Comparison of ENCODE assay signal across 8 cellular contexts in the genomic region with DNA sequence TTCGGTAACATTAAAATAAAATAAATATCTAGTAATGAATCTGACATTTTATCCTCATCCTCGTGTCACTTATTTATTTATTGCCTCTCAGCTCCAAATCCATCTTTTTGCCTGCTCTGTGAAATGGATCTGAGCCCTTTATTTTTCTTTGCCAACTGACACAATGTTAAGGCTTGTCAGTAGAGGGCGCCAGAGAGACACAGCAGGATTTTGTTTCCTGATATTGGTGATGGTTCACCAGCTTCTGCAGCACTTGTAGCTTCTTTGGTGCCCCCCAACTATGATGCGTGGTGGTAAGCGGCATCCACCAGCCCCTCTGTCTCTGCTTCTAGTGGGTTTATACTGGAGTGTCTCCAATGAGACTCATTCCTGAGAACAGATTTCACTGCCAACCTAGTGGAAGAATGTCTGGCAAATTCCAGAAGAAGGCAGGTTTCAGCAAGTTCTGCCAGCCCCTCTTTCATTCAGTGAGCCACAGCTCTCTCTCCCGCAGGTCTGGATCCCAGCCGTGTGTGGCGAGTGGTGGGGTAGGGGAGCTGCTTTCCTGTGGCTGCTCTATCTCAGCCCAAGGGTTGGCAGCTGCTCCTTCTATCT.
DNase-seq lines count a peak whose midpoint lies in the region; ATAC-seq and TF ChIP-seq lines count a peak whose summit lies in the region.

No MANE protein-coding gene starts in this region.

- no peak overlapping the region for H2AFZ ChIP-seq in SK-N-SH (ENCODE audit: low read depth)

- ATAC-seq in GM18511 (IDR thresholded peaks at IDR 0.05; ENCODE audit: unreplicated experiment) (peak; percentile 83), HG03442 (IDR thresholded peaks at IDR 0.05; ENCODE audit: unreplicated experiment) (peak; percentile 84)

- TF ChIP-seq EP300 in SK-N-SH (IDR thresholded peaks at IDR 0.05; ENCODE audit: borderline replicate concordance in 1 of 2, low read depth in 1 of 2, low read length in 1 of 2) = no peak

- H3K36me3 ChIP-seq in BE2C (no peaks in the 10 kb centered on the region), SK-N-SH (replicated peaks in 1 of 2; ENCODE audit: control insufficient read depth in 1 of 2, insufficient read depth in 2 of 2, low read length in 1 of 2) (no peaks in the 10 kb centered on the region), ascending aorta (no peaks in the 10 kb centered on the region), H7 (replicated peaks; ENCODE audit: control insufficient read depth, insufficient read depth, low read length) (no peaks in the 10 kb centered on the region)

- intact Hi-C loops in ascending aorta (cut with DNase I) = loop anchor here (10.0 kb wide), 1 partner anchor 393 kb away; no protein-coding TSS in a partner anchor

- no peaks in the 10 kb centered on the region for H3K79me2 ChIP-seq in SK-N-SH (ENCODE audit: insufficient read depth)

- H3K9me3 ChIP-seq in BE2C (no peaks in the 10 kb centered on the region), SK-N-SH (no peaks in the 10 kb centered on the region), ascending aorta (no peaks in the 10 kb centered on the region)

- H3K4me3 ChIP-seq in BE2C (ENCODE audit: low read depth, low read length) = no peak overlapping the region
- H3K4me3 ChIP-seq in SK-N-SH (ENCODE audit: low read depth in 2 of 2, low read length in 1 of 2) = peak overlapping the region in 1 of 2 experiments; percentile 32; a peak in 1 of 4 replicates
- H3K4me3 ChIP-seq in ascending aorta = no peak overlapping the region
- no peak overlapping the region for H3K4me3 ChIP-seq in H7 (ENCODE audit: insufficient read depth, low read depth, low read length)

- no peak overlapping the region for H3K4me2 ChIP-seq in SK-N-SH

- no peaks in the 10 kb centered on the region for H3F3A ChIP-seq in SK-N-SH (replicated peaks; ENCODE audit: insufficient read depth)

- DNase-seq in BE2C = peak; percentile 64
- DNase-seq in SK-N-SH = peak; percentile 28
- DNase-seq in ascending aorta (ENCODE audit: low spot score in 2 of 2) = no peak
- DNase-seq in left kidney (ENCODE audit: low read depth, low spot score) = peak; percentile 56
- DNase-seq in stimulated activated CD8-positive, alpha-beta memory T cell treated with anti-CD3 and anti-CD28 coated beads, Interleukin-4, amount 100 ng/mL, for 1 hour (ENCODE audit: low read depth in 2 of 2, low spot score in 1 of 2) = peak; percentile 1 to 11
- no peak for DNase-seq in H7

- H4K20me1 ChIP-seq in SK-N-SH (ENCODE audit: insufficient read depth) = no peaks in the 10 kb centered on the region

- H3K4me1 ChIP-seq in BE2C (no peaks in the 10 kb centered on the region), SK-N-SH (ENCODE audit: control insufficient read depth in 1 of 2, insufficient read depth in 2 of 2, low read depth in 1 of 2, low read length in 1 of 2) (no peaks in the 10 kb centered on the region), ascending aorta (no peaks in the 10 kb centered on the region)

- no peaks in the 10 kb centered on the region for H3K27me3 ChIP-seq in BE2C
- no peaks in the 10 kb centered on the region for H3K27me3 ChIP-seq in SK-N-SH (ENCODE audit: insufficient read depth)
- H3K27me3 ChIP-seq in ascending aorta = no peaks in the 10 kb centered on the region
- no peaks in the 10 kb centered on the region for H3K27me3 ChIP-seq in H7 (ENCODE audit: control insufficient read depth, insufficient read depth, low read length)

- H3K9me2 ChIP-seq in SK-N-SH = no peaks in the 10 kb centered on the region

- TF ChIP-seq CTCF in BE2C (IDR thresholded peaks at IDR 0.05; ENCODE audit: low read depth, low read length) (peak; percentile 96), SK-N-SH (IDR thresholded peaks at IDR 0.05) (peak; percentile 87), ascending aorta (IDR thresholded peaks at IDR 0.05) (peak in 2 of 3 experiments; percentile 64 to 74)

- CTCF ChIA-PET in SK-N-SH (lab: Yijun Ruan, JAX) = interaction anchor here (0.5 to 3.2 kb wide), 32 partner anchors 11 to 1645 kb away, joined by 3 to 30 read pairs (median 4); no protein-coding TSS in a partner anchor

- 1% methylated on average over 8 of the region's 8 CpGs for WGBS in SK-N-SH (ENCODE audit: low lambda C conversion rate)

- TF ChIP-seq RAD21 in SK-N-SH (IDR thresholded peaks at IDR 0.05; ENCODE audit: low read length) = peak; percentile 64

- H3K27ac ChIP-seq in SK-N-SH (ENCODE audit: low read depth in 2 of 2, low read length in 1 of 2) (no peak overlapping the region), ascending aorta (no peak overlapping the region)

- no peak overlapping the region for H3K9ac ChIP-seq in SK-N-SH

- POLR2A ChIA-PET in SK-N-SH (lab: Yijun Ruan, JAX) = no interaction called here

TF ChIP-seq in SK-N-SH, 30 proteins besides CTCF, POLR2A, EP300 and RAD21:
- TF ChIP-seq SMC3 (IDR thresholded peaks at IDR 0.05; ENCODE audit: low read depth, low read length) = peak; percentile 40; the same call in 1 of the 2 replicates
- TF ChIP-seq, protein P1, sequence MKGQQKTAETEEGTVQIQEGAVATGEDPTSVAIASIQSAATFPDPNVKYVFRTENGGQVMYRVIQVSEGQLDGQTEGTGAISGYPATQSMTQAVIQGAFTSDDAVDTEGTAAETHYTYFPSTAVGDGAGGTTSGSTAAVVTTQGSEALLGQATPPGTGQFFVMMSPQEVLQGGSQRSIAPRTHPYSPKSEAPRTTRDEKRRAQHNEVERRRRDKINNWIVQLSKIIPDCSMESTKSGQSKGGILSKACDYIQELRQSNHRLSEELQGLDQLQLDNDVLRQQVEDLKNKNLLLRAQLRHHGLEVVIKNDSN (IDR thresholded peaks at IDR 0.05; ENCODE audit: borderline replicate concordance, low read depth) = no peak

Comparison
In these comparisons a context has a peak if more than half of its experiments do, and no peak if none do; other contexts are left out.
1. DNase-seq: peak in BE2C (single experiment), SK-N-SH (single experiment), left kidney (single experiment) and stimulated activated CD8-positive, alpha-beta memory T cell treated with anti-CD3 and anti-CD28 coated beads, Interleukin-4, amount 100 ng/mL, for 1 hour (2 of 2); none in ascending aorta (0 of 2) and H7 (single experiment).
2. Peak in every context shown above with its lines, with median percentiles within 50 percentile points of each other: CTCF ChIP-seq.